ENCODE assay signal across 10 cellular contexts in the genomic region with DNA sequence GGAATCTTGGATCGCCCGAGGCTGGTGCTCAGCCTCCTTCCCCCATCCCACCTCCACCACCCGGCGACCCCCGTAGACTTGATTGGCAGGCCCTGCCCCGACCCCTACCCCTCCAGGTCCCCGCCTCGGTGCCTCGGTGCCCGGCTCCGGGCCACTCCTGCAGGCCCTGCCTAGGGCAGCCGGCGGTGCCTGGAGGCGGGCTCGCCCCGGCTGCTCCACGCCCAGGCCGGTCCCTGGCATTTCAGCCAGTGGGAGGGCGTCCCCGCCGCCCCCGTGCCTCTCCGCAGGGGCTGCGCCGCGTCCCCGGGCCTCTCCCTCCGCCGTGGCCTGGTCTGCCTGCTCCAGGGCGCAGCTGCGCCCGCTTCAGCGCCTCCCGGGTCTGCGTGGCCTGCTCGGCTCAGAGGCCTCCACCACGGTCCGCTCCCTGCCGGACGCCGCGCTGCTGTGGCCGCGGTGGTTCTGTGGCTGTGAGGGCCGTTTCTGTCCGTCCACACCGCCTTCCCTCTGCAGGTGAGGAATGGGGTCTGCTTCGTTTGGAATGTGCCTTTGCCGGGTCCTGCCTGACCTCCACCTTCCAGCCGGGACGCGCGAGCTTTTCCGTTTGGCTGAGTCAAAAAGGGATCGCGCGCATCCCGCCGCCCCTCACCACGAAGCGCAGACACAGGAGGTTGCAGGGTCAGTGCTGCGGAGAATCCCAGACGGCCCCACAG. TPM values are rescaled to one million over a fixed set of nuclear protein-coding genes. Genes with fewer than 3 reads are reported as not detected.
DNase-seq lines count a peak whose midpoint lies in the region; ATAC-seq and TF ChIP-seq lines count a peak whose summit lies in the region.
"Had no signal": no experiment of that assay in that cellular context is flagged by ENCODE, and none has a peak within 500 bp of the region (broad histone marks: within the 10 kb centered on the region; RNA-seq: fewer than 3 reads in every experiment).

No MANE protein-coding gene starts in this region.

- H3K27ac ChIP-seq in GM23248: no peak overlapping the region
- H3K27ac ChIP-seq in cingulate gyrus (ENCODE audit: low read depth, low read length): peak overlapping the region; percentile 29
- no peak overlapping the region for H3K27ac ChIP-seq in skeletal muscle tissue (ENCODE audit: low read depth, low read length)

- H3K79me2 ChIP-seq in GM23248 (ENCODE audit: insufficient read depth): no peaks in the 10 kb centered on the region

- H2AFZ ChIP-seq in GM23248: peak overlapping the region; percentile 33; the same call in 1 of the 2 replicates

- H3K4me3 ChIP-seq in GM23248: no peak overlapping the region
- peak overlapping the region; percentile 63 to 71 (median 68) for H3K4me3 ChIP-seq in skeletal muscle tissue (ENCODE audit: low read length in 3 of 3)

- DNase-seq in GM23248 (peak; percentile 13), kidney tubule cell (ENCODE audit: low spot score) (peak; percentile 20), MV-4-11 (lab: John Stamatoyannopoulos, UW) (no peak), cerebellar nuclear complex (lab: John Stamatoyannopoulos, UW) (no peak), GM13976 (ENCODE audit: low spot score) (no peak)

- no peaks in the 10 kb centered on the region for H3K9me2 ChIP-seq in GM23248 (ENCODE audit: insufficient read depth)

- TF ChIP-seq CTCF in GM13976 (IDR thresholded peaks at IDR 0.05; ENCODE audit: borderline replicate concordance, control extremely low read depth, extremely low read depth, insufficient read depth, missing control alignments): no peak

- H3K4me2 ChIP-seq in GM23248 (ENCODE audit: unreplicated experiment): no peak overlapping the region

- H3K4me1 ChIP-seq in GM23248 (ENCODE audit: insufficient read depth) (no peaks in the 10 kb centered on the region), skeletal muscle tissue (ENCODE audit: control insufficient read depth in 3 of 3, insufficient read depth in 3 of 3, low read length in 3 of 3) (peaks cover 0 to 8% (median 5%) of the 10 kb centered on the region in 3 donors)

- in situ Hi-C loops in GM23248 (cut with MboI) (no loop called here), GM13976 (cut with MboI; ENCODE audit: low sequenced_read_pairs, unreplicated experiment) (no loop called here)

- H3K9ac ChIP-seq in GM23248 (no peak overlapping the region), skeletal muscle tissue (ENCODE audit: low read depth in 1 of 3, low read length in 3 of 3) (peak overlapping the region; percentile 23 to 76 (median 73))

- no peaks in the 10 kb centered on the region for H3K9me3 ChIP-seq in GM23248 (ENCODE audit: low read depth)
- no peaks in the 10 kb centered on the region for H3K9me3 ChIP-seq in skeletal muscle tissue (ENCODE audit: control insufficient read depth in 3 of 3, low read length in 3 of 3)

- peaks cover 20% of the 10 kb centered on the region for H3K27me3 ChIP-seq in GM23248 (replicated peaks; ENCODE audit: insufficient read depth)
- H3K27me3 ChIP-seq in skeletal muscle tissue (ENCODE audit: control insufficient read depth in 3 of 3, insufficient read depth in 3 of 3, low read length in 3 of 3): peaks cover 25 to 45% (median 33%) of the 10 kb centered on the region in 3 donors

- ATAC-seq in activated CD4-positive, CD25-positive, alpha-beta regulatory T cell treated with anti-CD3 and anti-CD28 coated beads, Interleukin-2, amount 50 U/mL, for 24 hours: no peak

- H3F3A ChIP-seq in GM23248 (ENCODE audit: insufficient read depth): no peaks in the 10 kb centered on the region

- WGBS in GM23248 (ENCODE audit: low coverage in 1 of 2, low lambda C conversion rate in 2 of 2, missing lambda C conversion rate in 2 of 2), 2 experiments: 2 to 4% methylated on average over 34 to 46 of the region's 63 CpGs

- H4K20me1 ChIP-seq in GM23248 (ENCODE audit: insufficient read depth): no peaks in the 10 kb centered on the region

- H3K36me3 ChIP-seq in GM23248 (ENCODE audit: low read depth) (no peaks in the 10 kb centered on the region), skeletal muscle tissue (ENCODE audit: control insufficient read depth in 3 of 3, insufficient read depth in 3 of 3, low read length in 3 of 3) (peaks cover 0 to 5% (median 3%) of the 10 kb centered on the region in 3 donors)

RNA-seq across cellular contexts. Expression of gene IRX4, which starts 48.3 kb away (rescaled TPM):
- not detected in 2 replicates for total RNA-seq in GM23248 (2014; rRNA removed; shearing (Covaris generic))
- not detected in 2 replicates for polyA plus RNA-seq in GM23248 (2016; fragmentation: Nextera tagmentation; extraction: Ambion mirVana)
- total RNA-seq in skeletal muscle tissue: under 0.01 TPM
- total RNA-seq: activated T-helper 1 cell treated with anti-CD3 and anti-CD28 coated beads, Interleukin-12 subunit alpha, Interleukin-12 subunit beta, Interleukin-2, Interleukin-4 antibody, amounts not matched to agents 30 ng/mL and 10 ng/mL and 1 ng/mL, durations not matched to agents 14 hours and 24 hours and 36 hours; glomerular endothelial cell had no signal

Comparison
In these comparisons a context has a peak if more than half of its experiments do, and no peak if none do; other contexts are left out.
1. DNase-seq: peak in GM23248 (single experiment) and kidney tubule cell (single experiment); none in MV-4-11 (single experiment), cerebellar nuclear complex (0 of 2) and GM13976 (single experiment).